Comparison of ENCODE assay signal across 13 cellular contexts in genomic region chr14:68295316-68295816, GRCh38.
DNase-seq lines count a peak whose midpoint lies in the region; ATAC-seq and TF ChIP-seq lines count a peak whose summit lies in the region.
"Had no signal": no experiment of that assay in that cellular context is flagged by ENCODE, and none has a peak within 500 bp of the region (broad histone marks: within the 10 kb centered on the region; RNA-seq: fewer than 3 reads in every experiment).

No MANE protein-coding gene starts in this region.

- no peak overlapping the region for H2BK12ac ChIP-seq in neuronal stem cell (ENCODE audit: low read length)

- peak overlapping the region; percentile 82 to 86 (median 83) for H3K27ac Mint-ChIP-seq in CD4-positive, CD25-positive, alpha-beta regulatory T cell
- peak overlapping the region; percentile 88 for H3K27ac Mint-ChIP-seq in endothelial cell (ENCODE audit: unreplicated experiment)

- H4K8ac ChIP-seq in neuronal stem cell (ENCODE audit: low read depth, low read length) = no peak overlapping the region

- peaks cover 38% of the 10 kb centered on the region for H3K4me1 ChIP-seq in CD4-positive, CD25-positive, alpha-beta regulatory T cell (ENCODE audit: control insufficient read depth, insufficient read depth, low read length, poor library complexity, severe bottlenecking)
- peaks cover 0 to 17% of the 10 kb centered on the region in 2 donors for H3K4me1 ChIP-seq in neuronal stem cell (ENCODE audit: control insufficient read depth in 2 of 2, insufficient read depth in 1 of 2, low read depth in 1 of 2, low read length in 2 of 2)

- no peaks in the 10 kb centered on the region for H3K79me1 ChIP-seq in neuronal stem cell (ENCODE audit: low read depth, low read length)

- peak overlapping the region; percentile 52 for H2BK15ac ChIP-seq in neuronal stem cell (ENCODE audit: low read length)

- peaks cover 32 to 61% (median 40%) of the 10 kb centered on the region in 4 donors for H3K4me1 Mint-ChIP-seq in CD4-positive, CD25-positive, alpha-beta regulatory T cell
- H3K4me1 Mint-ChIP-seq in endothelial cell (ENCODE audit: unreplicated experiment) = peaks cover 49% of the 10 kb centered on the region

- ATAC-seq in CD4-positive, CD25-positive, alpha-beta regulatory T cell (ENCODE audit: low read depth in 2 of 2) = no peak
- no peak for ATAC-seq in GM18870 (IDR thresholded peaks at IDR 0.05; ENCODE audit: unreplicated experiment)

- H3K9ac ChIP-seq in neuronal stem cell (ENCODE audit: low read depth, low read length, poor library complexity) = no peak overlapping the region

- no peak overlapping the region for H2AFZ ChIP-seq in neuronal stem cell (ENCODE audit: low read length)

- no peak overlapping the region for H3K4me3 ChIP-seq in CD4-positive, CD25-positive, alpha-beta regulatory T cell (ENCODE audit: low read depth, low read length)
- H3K4me3 ChIP-seq in neuronal stem cell (ENCODE audit: low read length in 2 of 2) = no peak overlapping the region
- H3K4me3 ChIP-seq: coronary artery had no signal

- no CpG with 5 or more reads among the region's 8 CpGs for WGBS in neuronal stem cell (ENCODE audit: extremely low coverage in 2 of 2, insufficient read length in 2 of 2, insufficient replicate concordance in 1 of 2), 2 donors

- H3K23ac ChIP-seq in neuronal stem cell (ENCODE audit: low read depth, low read length, poor library complexity) = no peak overlapping the region

- no peaks in the 10 kb centered on the region for H3K36me3 ChIP-seq in CD4-positive, CD25-positive, alpha-beta regulatory T cell (ENCODE audit: control insufficient read depth, insufficient read depth, low read length)
- no peaks in the 10 kb centered on the region for H3K36me3 ChIP-seq in neuronal stem cell (replicated peaks in 1 of 2; ENCODE audit: control insufficient read depth in 2 of 2, insufficient read depth in 2 of 2, low read length in 2 of 2)

- no peak overlapping the region for H3K4me2 ChIP-seq in neuronal stem cell (ENCODE audit: insufficient read depth, low read length, poor library complexity, severe bottlenecking)

- no peak overlapping the region for H3K4ac ChIP-seq in neuronal stem cell (ENCODE audit: low read length)

- H3K9me3 ChIP-seq in CD4-positive, CD25-positive, alpha-beta regulatory T cell (ENCODE audit: control insufficient read depth in 2 of 2, low read length in 2 of 2) = no peaks in the 10 kb centered on the region
- peaks cover 3 to 12% of the 10 kb centered on the region in 2 donors for H3K9me3 ChIP-seq in neuronal stem cell (replicated peaks in 1 of 2; ENCODE audit: control insufficient read depth in 2 of 2, insufficient read depth in 1 of 2, low read depth in 1 of 2, low read length in 2 of 2)

- H3K9me3 Mint-ChIP-seq in CD4-positive, CD25-positive, alpha-beta regulatory T cell = no peaks in the 10 kb centered on the region
- H3K9me3 Mint-ChIP-seq in endothelial cell (ENCODE audit: unreplicated experiment) = no peaks in the 10 kb centered on the region

- no peaks in the 10 kb centered on the region for H3K27me3 ChIP-seq in CD4-positive, CD25-positive, alpha-beta regulatory T cell (ENCODE audit: control insufficient read depth, insufficient read depth, low read length)
- H3K27me3 ChIP-seq in neuronal stem cell (ENCODE audit: control insufficient read depth in 3 of 3, insufficient read depth in 3 of 3, low read depth in 1 of 3, low read length in 3 of 3) = no peaks in the 10 kb centered on the region

- H3K18ac ChIP-seq in neuronal stem cell (ENCODE audit: low read length) = peak overlapping the region; percentile 23

- no peak overlapping the region for H2BK120ac ChIP-seq in neuronal stem cell (ENCODE audit: low read depth, low read length)

- no peak overlapping the region for H3K27ac ChIP-seq in CD4-positive, CD25-positive, alpha-beta regulatory T cell (ENCODE audit: insufficient read depth, low read length, poor library complexity, severe bottlenecking)
- H3K27ac ChIP-seq in neuronal stem cell (replicated peaks; ENCODE audit: low read length) = peak overlapping the region; percentile 6
- H3K27ac ChIP-seq: coronary artery had no signal

- H4K91ac ChIP-seq in neuronal stem cell (ENCODE audit: low read depth, low read length, poor library complexity) = no peak overlapping the region

- H3K14ac ChIP-seq in neuronal stem cell (ENCODE audit: low read length) = no peak overlapping the region

- DNase-seq in CD4-positive, CD25-positive, alpha-beta regulatory T cell = no peak
- DNase-seq in NCI-H510A treated with DMSO at 0.1 percent for 48 hours (lab: John Stamatoyannopoulos, UW) (peak; percentile 61), endothelial cell (ENCODE audit: low spot score) (peak; percentile 35), neuronal stem cell (ENCODE audit: low spot score) (no peak), hypothalamus (lab: John Stamatoyannopoulos, UW) (no peak), middle frontal gyrus (ENCODE audit: extremely low spot score, low spot score) (no peak)
- DNase-seq in activated CD4-positive, alpha-beta T cell treated with anti-CD3 and anti-CD28 coated beads for 48 hours = no peak
- DNase-seq: activated T-cell treated with anti-CD3 and anti-CD28 coated beads, Interleukin-2, amount 50 U/mL, for 48 hours; C1 segment of cervical spinal cord; NCI-H187 treated with DMSO at 0.1 percent for 48 hours; SW 1271 had no signal

- no peak overlapping the region for H2BK5ac ChIP-seq in neuronal stem cell (ENCODE audit: low read length)

- H3K27me3 Mint-ChIP-seq in CD4-positive, CD25-positive, alpha-beta regulatory T cell = no peaks in the 10 kb centered on the region
- peaks cover 1% of the 10 kb centered on the region for H3K27me3 Mint-ChIP-seq in endothelial cell (ENCODE audit: unreplicated experiment)

- no peaks in the 10 kb centered on the region for H3K36me3 Mint-ChIP-seq in CD4-positive, CD25-positive, alpha-beta regulatory T cell
- H3K36me3 Mint-ChIP-seq in endothelial cell (ENCODE audit: low read depth, unreplicated experiment) = peaks cover 9% of the 10 kb centered on the region

- H2AK5ac ChIP-seq in neuronal stem cell (ENCODE audit: low read depth, low read length) = peak overlapping the region; percentile 51

- H3K4me3 Mint-ChIP-seq in CD4-positive, CD25-positive, alpha-beta regulatory T cell = peak overlapping the region in 2 of 4 donors; percentile 8 to 35
- H3K4me3 Mint-ChIP-seq in endothelial cell (ENCODE audit: unreplicated experiment) = no peak overlapping the region

- TF ChIP-seq CTCF in endothelial cell (IDR thresholded peaks at IDR 0.05; ENCODE audit: unreplicated experiment) = no peak

Comparison
In these comparisons a context has a peak if more than half of its experiments do, and no peak if none do; other contexts are left out.
1. DNase-seq: peak in NCI-H510A treated with DMSO at 0.1 percent for 48 hours (single experiment) and endothelial cell (single experiment); none in CD4-positive, CD25-positive, alpha-beta regulatory T cell (0 of 3), neuronal stem cell (single experiment), activated CD4-positive, alpha-beta T cell treated with anti-CD3 and anti-CD28 coated beads for 48 hours (single experiment), hypothalamus (0 of 51) and middle frontal gyrus (single experiment).